ENCODE assay signal across 9 cellular contexts in the genomic region with DNA sequence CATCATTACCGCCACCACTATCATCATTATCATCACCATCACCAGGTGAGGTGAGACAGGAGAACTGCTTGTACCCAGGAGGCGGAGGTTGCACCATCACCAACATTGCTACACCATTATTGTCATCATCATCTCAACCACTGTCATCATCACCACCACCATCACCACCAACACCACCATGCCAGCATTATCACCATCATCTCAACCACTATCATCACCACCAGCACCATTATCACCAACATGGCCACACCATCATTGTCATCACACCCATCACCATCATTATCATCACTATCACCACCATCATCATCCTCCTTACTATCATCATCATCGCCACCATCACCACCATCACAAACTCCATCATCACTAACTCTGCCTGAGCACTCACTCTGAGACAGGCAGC.
"Had no signal": no experiment of that assay in that cellular context is flagged by ENCODE, and none has a peak within 500 bp of the region (broad histone marks: within the 10 kb centered on the region; RNA-seq: fewer than 3 reads in every experiment).

No MANE protein-coding gene starts in this region.

- H3K27ac ChIP-seq: GM23248, HL-60, KMS-11 had no signal

- H3K4me2 ChIP-seq: KMS-11 had no signal

- H3K4me1 ChIP-seq: HAP-1 had no signal

- FAIRE-seq: H54 had no signal

- ATAC-seq: HCT116 had no signal

- H3K9me3 ChIP-seq: HAP-1 had no signal

- H3K9ac ChIP-seq: GM23248, KMS-11 had no signal

- H2AFZ ChIP-seq: GM23248 had no signal

- DNase-seq: GM23248, GOT3, IMR-90, KBM-7 had no signal

- H3K4me3 ChIP-seq: GM23248, HAP-1 had no signal

- H3K36me3 ChIP-seq: HAP-1 had no signal
